ENCODE assay signal across 26 cellular contexts in the genomic region with DNA sequence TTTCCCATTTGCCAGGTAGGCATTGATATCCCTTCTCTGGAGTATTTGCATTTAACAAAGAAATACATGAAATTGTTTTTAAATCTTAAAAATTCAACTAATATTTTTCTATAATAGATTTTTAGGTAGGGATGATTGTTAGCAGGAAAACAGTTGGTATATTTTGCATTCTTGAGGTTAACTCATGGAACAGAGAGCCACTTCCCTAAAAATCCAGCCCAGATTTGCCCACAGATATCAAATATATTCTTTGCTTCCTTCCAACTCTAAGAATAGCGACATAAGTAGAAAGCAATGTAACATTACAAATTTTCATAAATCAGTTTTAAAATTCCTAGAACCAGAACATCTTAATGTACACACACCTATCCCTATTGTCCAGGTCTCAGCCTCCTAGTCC.
"Had no signal": no experiment of that assay in that cellular context is flagged by ENCODE, and none has a peak within 500 bp of the region (broad histone marks: within the 10 kb centered on the region; RNA-seq: fewer than 3 reads in every experiment).

No MANE protein-coding gene starts in this region.

- H3K9me3 ChIP-seq: lower lobe of right lung, mucosa of descending colon, ovary, stomach, testis, thyroid gland, transverse colon, upper lobe of left lung, vagina had no signal

- H3K4me1 ChIP-seq: lower lobe of right lung, thyroid gland, transverse colon, upper lobe of left lung, vagina had no signal

- ATAC-seq: left cardiac atrium; left lobe of liver; lower lobe of right lung; mucosa of descending colon; naive thymus-derived CD4-positive, alpha-beta T cell; natural killer cell treated with Interleukin-12 subunit alpha and Interleukin-12 subunit beta and Interleukin-15 and Interleukin-18, amount 100 ng/mL, for 72 hours; right cardiac atrium; sciatic nerve; stimulated activated naive B cell treated with anti-CD40 and anti-IgM and Interleukin-4, amounts not matched to agents 10 μg/mL and 1 μg/mL and 100 μg/mL, for 72 hours; stimulated activated naive CD8-positive, alpha-beta T cell treated with anti-CD3 and anti-CD28 coated beads, Interleukin-15, Interleukin-2, amounts not matched to agents 100 U/mL and 50 U/mL, for 24 hours had no signal

- H3K36me3 ChIP-seq: lower lobe of right lung, ovary, stomach, thyroid gland, transverse colon, upper lobe of left lung, vagina had no signal

- DNase-seq: kidney glomerular epithelial cell; left cardiac atrium; lower lobe of right lung; mammary epithelial cell; mesenchymal stem cell; mucosa of descending colon; naive thymus-derived CD4-positive, alpha-beta T cell; ovary; retina; right cardiac atrium; stimulated activated CD4-positive, alpha-beta T cell treated with anti-CD3 and anti-CD28 coated beads, Interleukin-12 subunit alpha, Interleukin-12 subunit beta, amount 100 ng/mL, for 4 hours; stimulated activated CD4-positive, alpha-beta T cell treated with anti-CD3 and anti-CD28 coated beads, Interleukin-15, amount 100 ng/mL, for 24 hours; stimulated activated CD4-positive, alpha-beta T cell treated with anti-CD3 and anti-CD28 coated beads, Interleukin-2, amount 100 ng/mL, for 24 hours; stimulated activated CD4-positive, alpha-beta T cell treated with anti-CD3 and anti-CD28 coated beads, Interleukin-4, amount 100 ng/mL, for 1 hour; stimulated activated naive B cell treated with anti-CD40 and anti-IgM and Interleukin-4, amounts not matched to agents 10 μg/mL and 1 μg/mL and 100 μg/mL, for 72 hours; stimulated activated naive CD8-positive, alpha-beta T cell treated with anti-CD3 and anti-CD28 coated beads, Interleukin-15, Interleukin-2, amounts not matched to agents 100 U/mL and 50 U/mL, for 24 hours; stomach; testis; thyroid gland; transverse colon; upper lobe of left lung had no signal

- H3K27ac ChIP-seq: lower lobe of right lung, ovary, skin epidermis, stomach, testis, thyroid gland, transverse colon, upper lobe of left lung, vagina had no signal

- H3K27me3 ChIP-seq: ovary, stomach, testis, thyroid gland, transverse colon, upper lobe of left lung, vagina had no signal

- H3K4me3 ChIP-seq: lower lobe of right lung, mucosa of descending colon, ovary, skin epidermis, stomach, testis, thyroid gland, transverse colon, upper lobe of left lung, vagina had no signal
